ENCODE assay signal across 37 cellular contexts in the genomic region with DNA sequence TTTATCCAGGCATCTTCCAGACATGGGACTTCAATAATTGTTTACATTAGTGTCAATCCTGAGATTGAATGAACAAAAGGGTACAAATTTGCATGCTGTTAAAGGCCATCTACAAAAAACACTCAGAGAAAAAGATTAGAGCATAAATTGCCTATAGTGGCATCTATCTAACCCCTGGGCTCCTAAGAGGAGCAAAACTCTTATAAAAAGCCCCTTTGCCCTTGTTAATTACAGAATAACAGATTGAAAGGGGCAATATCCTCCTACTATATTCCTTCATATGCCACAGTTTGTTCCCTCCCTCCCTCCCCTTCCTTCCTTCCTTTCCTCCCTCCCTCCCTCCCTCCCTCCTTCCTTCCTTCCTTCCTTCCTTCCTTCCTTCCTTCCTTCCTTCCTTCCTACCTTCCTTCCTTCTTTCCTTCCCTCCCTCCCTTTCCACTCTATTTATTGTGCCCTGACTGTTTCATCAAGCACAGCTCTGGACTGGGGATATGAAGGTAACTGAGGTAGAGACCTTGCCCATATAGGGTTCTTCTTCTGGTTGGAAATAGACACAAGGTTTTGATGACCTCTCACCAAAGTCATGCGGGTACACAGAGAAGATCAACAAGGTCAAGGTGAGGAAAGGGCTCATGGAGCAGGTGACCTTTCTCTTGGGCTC. TPM values are rescaled to one million over a fixed set of nuclear protein-coding genes. Genes with fewer than 3 reads are reported as not detected.
"Had no signal": no experiment of that assay in that cellular context is flagged by ENCODE, and none has a peak within 500 bp of the region (broad histone marks: within the 10 kb centered on the region; RNA-seq: fewer than 3 reads in every experiment).

No MANE protein-coding gene starts in this region.

- H3K4me3 ChIP-seq: MG63 had no signal

- DNase-seq: Karpas-422, Kasumi-1, MG63, MM.1S, MV-4-11, NCI-H1048, NCI-H1092, NCI-H1092 treated with DMSO at 0.1 percent for 48 hours, NCI-H1105, NCI-H1105 treated with DMSO at 0.1 percent for 48 hours, NCI-H1417 treated with DMSO at 0.1 percent for 48 hours, NCI-H1436, NCI-H1436 treated with DMSO at 0.1 percent for 48 hours, NCI-H146, NCI-H1694, NCI-H1694 treated with DMSO at 0.1 percent for 48 hours, NCI-H187, NCI-H187 treated with DMSO at 0.1 percent for 48 hours, NCI-H1930, NCI-H2029, NCI-H2029 treated with DMSO at 0.1 percent for 48 hours, NCI-H2081, NCI-H2081 treated with DMSO at 0.1 percent for 48 hours, NCI-H2107, NCI-H2171, NCI-H2171 treated with DMSO at 0.1 percent for 48 hours, NCI-H2227 treated with DMSO at 0.1 percent for 48 hours, NCI-H226, NCI-H345, NCI-H446, NCI-H446 treated with DMSO at 0.1 percent for 48 hours, NCI-H510A, NCI-H510A treated with DMSO at 0.1 percent for 48 hours had no signal

- H3K36me3 ChIP-seq: MG63 had no signal

- H3K27me3 ChIP-seq: MG63 had no signal

- H3K9me3 ChIP-seq: MG63 had no signal

RNA-seq across cellular contexts. Expression of gene PCDH8, which starts 49.5 kb away (rescaled TPM):
- total RNA-seq: LHCN-M2, M059J, MCF 10A, NCI-H460 had no signal

RNA-seq across cellular contexts. Expression of gene CNMD, which starts 59.3 kb away (rescaled TPM):
- total RNA-seq: LHCN-M2, M059J, MCF 10A, NCI-H460 had no signal
